In genomic region chr5:133854554-133854953, GRCh38 we compare ENCODE assay signal across 20 cellular contexts.
"Had no signal": no experiment of that assay in that cellular context is flagged by ENCODE, and none has a peak within 500 bp of the region (broad histone marks: within the 10 kb centered on the region; RNA-seq: fewer than 3 reads in every experiment).

No MANE protein-coding gene starts in this region.

- H3K4me1 ChIP-seq: gastroesophageal sphincter, left ventricle myocardium inferior, lower lobe of right lung, thyroid gland, upper lobe of left lung, vagina had no signal

- H3K27ac ChIP-seq: esophagus squamous epithelium, gastroesophageal sphincter, left ventricle myocardium inferior, lower lobe of right lung, neutrophil, thyroid gland, upper lobe of left lung, vagina had no signal

- H3K27me3 ChIP-seq: neutrophil, thyroid gland, upper lobe of left lung, vagina had no signal

- H3K36me3 Mint-ChIP-seq: immature natural killer cell had no signal

- H3K4me3 ChIP-seq: esophagus squamous epithelium, gastroesophageal sphincter, left ventricle myocardium inferior, lower lobe of right lung, thyroid gland, upper lobe of left lung, vagina had no signal

- H3K9me3 ChIP-seq: left ventricle myocardium inferior, lower lobe of right lung, neutrophil, thyroid gland, vagina had no signal

- H3K4me3 Mint-ChIP-seq: dendritic cell treated with granulocyte-macrophage colony-stimulating factor and Interleukin-4, amounts not matched to agents 40 ng/mL and 50 ng/mL, for 4 days; immature natural killer cell; naive B cell; nephron had no signal

- H3K4me1 Mint-ChIP-seq: immature natural killer cell had no signal

- H3K36me3 ChIP-seq: esophagus squamous epithelium, gastroesophageal sphincter, left ventricle myocardium inferior, lower lobe of right lung, neutrophil, thyroid gland, upper lobe of left lung, vagina had no signal

- DNase-seq: esophagus squamous epithelium; foreskin fibroblast; immature natural killer cell; kidney; left cardiac atrium; left ventricle myocardium inferior; lower lobe of right lung; mesenchymal stem cell; midbrain; naive B cell; stimulated activated CD4-positive, alpha-beta T cell treated with anti-CD3 and anti-CD28 coated beads, Interleukin-4, amount 100 ng/mL, for 4 hours; stimulated activated naive CD4-positive, alpha-beta T cell; thyroid gland; upper lobe of left lung had no signal

- ATAC-seq: gastroesophageal sphincter, left cardiac atrium, lower lobe of right lung, sciatic nerve had no signal

- H3K27ac Mint-ChIP-seq: dendritic cell treated with granulocyte-macrophage colony-stimulating factor and Interleukin-4, amounts not matched to agents 40 ng/mL and 50 ng/mL, for 4 days; immature natural killer cell; nephron had no signal
